Comparison of ENCODE assay signal across 26 cellular contexts in genomic region chr5:122083535-122083934, GRCh38. TPM values are rescaled to one million over a fixed set of nuclear protein-coding genes. Genes with fewer than 3 reads are reported as not detected.
"Had no signal": no experiment of that assay in that cellular context is flagged by ENCODE, and none has a peak within 500 bp of the region (broad histone marks: within the 10 kb centered on the region; RNA-seq: fewer than 3 reads in every experiment).

No MANE protein-coding gene starts in this region.

- DNase-seq: activated CD4-positive, alpha-beta T cell treated with anti-CD3 and anti-CD28 coated beads, Interleukin-2, amount 10 ng/mL, durations not matched to agents 7 days and 5 days; activated CD4-positive, CD25-positive, alpha-beta regulatory T cell treated with anti-CD3 and anti-CD28 coated beads, Interleukin-2, amount 50 U/mL, for 72 hours; activated CD8-positive, alpha-beta memory T cell treated with anti-CD3 and anti-CD28 coated beads, Interleukin-2, amount 10 ng/mL, durations not matched to agents 7 days and 5 days; activated CD8-positive, alpha-beta T cell treated with anti-CD3 and anti-CD28 coated beads for 36 hours; activated effector memory CD4-positive, alpha-beta T cell treated with anti-CD3 and anti-CD28 coated beads, Interleukin-2, amount 50 U/mL, for 16 hours; activated naive CD4-positive, alpha-beta T cell treated with anti-CD3 and anti-CD28 coated beads, Interleukin-2, amount 50 U/mL, for 16 hours; activated naive CD8-positive, alpha-beta T cell treated with anti-CD3 and anti-CD28 coated beads, Interleukin-2, amount 50 U/mL, for 24 hours; activated T-cell treated with anti-CD3 and anti-CD28 coated beads for 4 hours; body of pancreas; effector CD4-positive, alpha-beta T cell; foreskin fibroblast; heart right ventricle; islet precursor cell; left cardiac atrium; midbrain; natural killer cell; retina; stimulated activated CD4-positive, alpha-beta T cell treated with anti-CD3 and anti-CD28 coated beads, Interleukin-2, amount 100 ng/mL, for 48 hours; stimulated activated CD8-positive, alpha-beta memory T cell treated with anti-CD3 and anti-CD28 coated beads, Interleukin-4, amount 100 ng/mL, for 48 hours; stimulated activated naive B cell treated with anti-CD40 and anti-IgM and Interleukin-4, amounts not matched to agents 10 μg/mL and 1 μg/mL and 100 μg/mL, for 72 hours; testis; upper lobe of right lung had no signal

- H3K36me3 ChIP-seq: cardiac muscle cell, heart right ventricle, upper lobe of right lung had no signal

- H3K27me3 ChIP-seq: body of pancreas, testis, upper lobe of right lung had no signal

- H3K4me1 ChIP-seq: testis, upper lobe of right lung had no signal

- H3K9me3 ChIP-seq: body of pancreas, heart right ventricle, testis, upper lobe of right lung had no signal

- ATAC-seq: activated CD8-positive, alpha-beta memory T cell treated with anti-CD3 and anti-CD28 coated beads, Interleukin-2, amount 10 ng/mL, durations not matched to agents 7 days and 5 days; activated CD8-positive, alpha-beta T cell treated with anti-CD3 and anti-CD28 coated beads for 36 hours; activated naive CD8-positive, alpha-beta T cell treated with anti-CD3 and anti-CD28 coated beads, Interleukin-2, amount 50 U/mL, for 24 hours; body of pancreas; heart right ventricle; left cardiac atrium; natural killer cell; stimulated activated naive B cell treated with anti-CD40 and anti-IgM and Interleukin-4, amounts not matched to agents 10 μg/mL and 1 μg/mL and 100 μg/mL, for 72 hours; upper lobe of right lung had no signal

- H3K4me3 ChIP-seq: body of pancreas, cardiac muscle cell, heart right ventricle, testis, upper lobe of right lung had no signal

- H3K27ac ChIP-seq: body of pancreas, cardiac muscle cell, heart right ventricle, testis, upper lobe of right lung, VCaP had no signal

RNA-seq across cellular contexts. Expression of gene LOX, which starts 5.5 kb away (rescaled TPM):
- total RNA-seq: activated CD8-positive, alpha-beta memory T cell treated with anti-CD3 and anti-CD28 coated beads, Interleukin-2, amount 10 ng/mL, durations not matched to agents 7 days and 5 days; activated CD8-positive, alpha-beta T cell treated with anti-CD3 and anti-CD28 coated beads for 36 hours had no signal

RNA-seq across cellular contexts. Expression of gene ZNF474, which starts 45.8 kb away (rescaled TPM):
- total RNA-seq: activated CD4-positive, alpha-beta T cell treated with anti-CD3 and anti-CD28 coated beads, Interleukin-2, amount 10 ng/mL, durations not matched to agents 7 days and 5 days; activated CD8-positive, alpha-beta T cell treated with anti-CD3 and anti-CD28 coated beads for 36 hours; body of pancreas; cardiac muscle cell; epithelial cell of proximal tubule; osteocyte; upper lobe of right lung had no signal
